In genomic region chr15:81258455-81258854, GRCh38 we compare ENCODE assay signal across 1 cellular context.
A peak's percentile ranks its signal among the peaks of the same experiment; 100 is the strongest.
TF ChIP-seq lines count a peak whose summit lies in the region.

No MANE protein-coding gene starts in this region.

TF ChIP-seq in K562, 482 proteins besides CTCF, POLR2A, EP300 and RAD21 (continued from another document):
- TF ChIP-seq ATF3 (IDR thresholded peaks at IDR 0.05): peak; percentile 51; the same call in 1 of the 2 replicates
- TF ChIP-seq ATF3 (CRISPR knock-in tag; conservative IDR thresholded peaks at IDR 0.05): no peak
